In the genomic region with DNA sequence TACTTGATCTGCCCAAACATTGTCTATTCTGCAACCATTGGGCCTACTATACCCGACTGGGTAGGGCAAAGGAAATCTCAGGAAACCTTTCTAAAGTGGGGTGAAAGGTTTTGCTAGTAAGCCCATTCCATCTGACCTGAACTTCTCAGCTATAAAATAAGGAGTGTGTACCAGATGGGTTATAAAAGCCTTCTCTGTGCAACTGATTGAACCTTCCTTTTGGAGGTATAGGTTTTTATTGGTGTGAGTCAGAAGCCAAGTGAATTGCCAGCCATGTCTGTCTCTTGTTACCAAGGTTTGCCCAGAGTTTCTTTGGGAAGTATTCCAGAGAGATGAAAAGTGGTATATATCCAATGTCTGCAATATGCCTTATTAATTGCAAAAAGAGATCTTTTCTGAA, we compare ENCODE assay signal across 32 cellular contexts. TPM values are rescaled to one million over a fixed set of nuclear protein-coding genes. Genes with fewer than 3 reads are reported as not detected.
A peak's percentile ranks its signal among the peaks of the same experiment; 100 is the strongest.
DNase-seq lines count a peak whose midpoint lies in the region; ATAC-seq and TF ChIP-seq lines count a peak whose summit lies in the region.
"Had no signal": no experiment of that assay in that cellular context is flagged by ENCODE, and none has a peak within 500 bp of the region (broad histone marks: within the 10 kb centered on the region; RNA-seq: fewer than 3 reads in every experiment).

No MANE protein-coding gene starts in this region.

- H3K4me3 ChIP-seq in mucosa of descending colon (no peak overlapping the region), transverse colon (no peak overlapping the region)
- H3K4me3 ChIP-seq: A549; BLaER1; BLaER1 treated with 17β-estradiol and CSF1 and Interleukin-3, amounts not matched to agents 10 nM and 100 nM had no signal

- no peak for TF ChIP-seq EP300 in transverse colon (IDR thresholded peaks at IDR 0.05; ENCODE audit: low read depth)

- TF ChIP-seq CTCF in mucosa of descending colon (IDR thresholded peaks at IDR 0.05) = no peak
- no peak for TF ChIP-seq CTCF in transverse colon (IDR thresholded peaks at IDR 0.05)

- TF ChIP-seq POLR2A in transverse colon (IDR thresholded peaks at IDR 0.05) = no peak

- peaks cover 10% of the 10 kb centered on the region for H3K4me1 ChIP-seq in mucosa of descending colon (ENCODE audit: low read depth)
- peaks cover 0 to 14% (median 9%) of the 10 kb centered on the region in 4 donors for H3K4me1 ChIP-seq in transverse colon
- H3K4me1 ChIP-seq: A549; BE2C; BLaER1; BLaER1 treated with 17β-estradiol and CSF1 and Interleukin-3, amounts not matched to agents 10 nM and 100 nM had no signal

- in situ Hi-C loops in transverse colon (cut with MboI; ENCODE audit: low pct_ligation_motif_present in 1 of 4, low pct_unique_long_range_greater_than_20kb in 1 of 4, low sequenced_read_pairs in 3 of 4) = no loop called here

- H3K9me3 ChIP-seq in mucosa of descending colon (no peaks in the 10 kb centered on the region), transverse colon (no peaks in the 10 kb centered on the region)
- H3K9me3 ChIP-seq: A549; BE2C; BLaER1; BLaER1 treated with 17β-estradiol and CSF1 and Interleukin-3, amounts not matched to agents 10 nM and 100 nM; Caco-2 had no signal

- ATAC-seq in left colon (peak; percentile 100), mucosa of descending colon (peak; percentile 99), GM21526 (IDR thresholded peaks at IDR 0.05; ENCODE audit: low FRiP score, unreplicated experiment) (no peak), GM18519 (IDR thresholded peaks at IDR 0.05; ENCODE audit: low FRiP score, unreplicated experiment) (no peak)
- ATAC-seq: A549; CD8-positive, alpha-beta T cell had no signal

- peak overlapping the region in 3 of 4 donors; percentile 43 to 60 (median 57) for H3K27ac ChIP-seq in transverse colon
- H3K27ac ChIP-seq: 22Rv1; A549; BLaER1; BLaER1 treated with 17β-estradiol and CSF1 and Interleukin-3, amounts not matched to agents 10 nM and 100 nM; C4-2B had no signal

- no peak for DNase-seq in left colon
- DNase-seq in mucosa of descending colon = peak in 1 of 3 donors; percentile 30
- no peak for DNase-seq in transverse colon
- DNase-seq in posterior vena cava (ENCODE audit: low spot score) = no peak
- DNase-seq: 8988T; ACHN; AML-193; BE2C; C1 segment of cervical spinal cord; Caco-2; Calu3; CD4-positive, alpha-beta memory T cell; CD4-positive, alpha-beta T cell; CD4-positive, CD25-positive, alpha-beta regulatory T cell; CD8-positive, alpha-beta memory T cell; CD8-positive, alpha-beta T cell; COR-L47; DMS 273 treated with DMSO at 0.1 percent for 48 hours; DMS153; DMS53; DMS79; DMS79 treated with DMSO at 0.1 percent for 48 hours; DND-41; EL had no signal

- intact Hi-C loops in left colon (cut with DNase I, micrococcal nuclease) = no loop called here
- intact Hi-C loops in mucosa of descending colon (cut with DNase I, micrococcal nuclease) = no loop called here
- intact Hi-C loops in transverse colon (cut with DNase I; ENCODE audit: low total_unique reads) = no loop called here
- intact Hi-C loops in posterior vena cava (cut with DNase I) = no loop called here

- H3K36me3 ChIP-seq in mucosa of descending colon (ENCODE audit: low read depth) (no peaks in the 10 kb centered on the region), transverse colon (no peaks in the 10 kb centered on the region)
- H3K36me3 ChIP-seq: BE2C; BLaER1; BLaER1 treated with 17β-estradiol and CSF1 and Interleukin-3, amounts not matched to agents 10 nM and 100 nM had no signal

- no peaks in the 10 kb centered on the region for H3K27me3 ChIP-seq in transverse colon
- H3K27me3 ChIP-seq: BE2C; BLaER1; BLaER1 treated with 17β-estradiol and CSF1 and Interleukin-3, amounts not matched to agents 10 nM and 100 nM had no signal

- whole genome bisulfite sequencing in transverse colon (ENCODE audit: low coverage in 1 of 2), 2 donors = 17 to 19% methylated on average over 1 of the region's 1 CpG

RNA-seq across cellular contexts. Expression of a gene that starts 41.6 kb away (rescaled TPM):
- total RNA-seq in left colon (under 1 TPM; 0.18 to 0.36 TPM), mucosa of descending colon (under 1 TPM; 0.26 to 0.85 (median 0.27) TPM), transverse colon (under 1 TPM in 3 of 4 donors, not detected in 1; 0.16 to 0.75 (median 0.27) TPM), posterior vena cava (under 1 TPM; 0.19 to 0.23 TPM)
- total RNA-seq: B cell; Calu3; CD4-positive, alpha-beta memory T cell; CD4-positive, alpha-beta T cell; CD4-positive, CD25-positive, alpha-beta regulatory T cell; CD8-positive, alpha-beta T cell had no signal

Comparison
In these comparisons a context has a peak if more than half of its experiments do, and no peak if none do; other contexts are left out.
1. ATAC-seq: peak in left colon (single experiment) and mucosa of descending colon (single experiment); none in GM21526 (single experiment) and GM18519 (single experiment).